Comparison of ENCODE assay signal across 1 cellular context in genomic region chr16:70789927-70790447, GRCh38.
TF ChIP-seq lines count a peak whose summit lies in the region.

No MANE protein-coding gene starts in this region.

TF ChIP-seq in A549, 52 proteins besides CTCF, POLR2A, EP300 and RAD21 (continued from another document):
- TF ChIP-seq MAX (IDR thresholded peaks at IDR 0.05) (no peak), E2F6 (IDR thresholded peaks at IDR 0.05; ENCODE audit: borderline replicate concordance, low read depth) (no peak), KDM5A (IDR thresholded peaks at IDR 0.05) (no peak), ELK1 (IDR thresholded peaks at IDR 0.05; ENCODE audit: low read depth, low read length) (no peak)
